Comparison of ENCODE assay signal across 1 cellular context in the genomic region with DNA sequence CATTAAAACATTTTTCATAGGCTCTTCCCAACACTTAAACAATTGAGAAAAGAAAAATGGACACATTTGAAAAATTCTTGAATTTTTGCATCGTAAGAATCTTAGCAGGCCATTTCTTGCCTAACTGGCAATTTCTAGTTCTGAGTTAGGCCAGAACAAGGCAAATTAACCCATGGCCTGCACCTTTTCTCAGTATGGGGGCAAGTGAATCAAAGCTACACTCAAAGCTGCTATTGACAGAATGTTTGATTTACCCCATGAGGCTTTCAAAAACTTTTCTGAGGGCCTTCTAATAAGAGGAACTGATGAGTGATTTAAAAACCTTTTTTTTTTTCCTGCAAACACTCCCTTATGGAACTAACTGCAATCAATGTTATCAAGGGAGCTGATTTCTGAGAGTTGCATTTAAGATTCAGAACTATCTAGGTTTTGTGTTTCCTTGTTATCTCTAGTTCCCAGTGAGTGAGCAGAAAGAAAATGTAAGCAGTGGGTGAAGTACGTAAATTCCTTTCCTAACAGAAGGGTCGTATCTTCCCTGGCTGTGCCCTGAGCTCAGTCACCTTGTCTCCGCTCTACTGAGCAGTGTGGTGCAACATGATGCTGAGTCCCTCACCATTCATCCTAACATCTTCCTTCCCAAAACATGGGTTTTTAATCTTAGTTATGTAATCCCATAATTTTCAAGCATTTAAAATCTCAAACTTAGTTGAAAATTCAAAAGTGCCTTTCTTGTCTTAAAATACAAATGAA.
TF ChIP-seq lines count a peak whose summit lies in the region.

No MANE protein-coding gene starts in this region.

TF ChIP-seq in H1, 55 proteins besides CTCF, POLR2A, EP300 and RAD21 (continued from another document):
- TF ChIP-seq, protein P1, sequence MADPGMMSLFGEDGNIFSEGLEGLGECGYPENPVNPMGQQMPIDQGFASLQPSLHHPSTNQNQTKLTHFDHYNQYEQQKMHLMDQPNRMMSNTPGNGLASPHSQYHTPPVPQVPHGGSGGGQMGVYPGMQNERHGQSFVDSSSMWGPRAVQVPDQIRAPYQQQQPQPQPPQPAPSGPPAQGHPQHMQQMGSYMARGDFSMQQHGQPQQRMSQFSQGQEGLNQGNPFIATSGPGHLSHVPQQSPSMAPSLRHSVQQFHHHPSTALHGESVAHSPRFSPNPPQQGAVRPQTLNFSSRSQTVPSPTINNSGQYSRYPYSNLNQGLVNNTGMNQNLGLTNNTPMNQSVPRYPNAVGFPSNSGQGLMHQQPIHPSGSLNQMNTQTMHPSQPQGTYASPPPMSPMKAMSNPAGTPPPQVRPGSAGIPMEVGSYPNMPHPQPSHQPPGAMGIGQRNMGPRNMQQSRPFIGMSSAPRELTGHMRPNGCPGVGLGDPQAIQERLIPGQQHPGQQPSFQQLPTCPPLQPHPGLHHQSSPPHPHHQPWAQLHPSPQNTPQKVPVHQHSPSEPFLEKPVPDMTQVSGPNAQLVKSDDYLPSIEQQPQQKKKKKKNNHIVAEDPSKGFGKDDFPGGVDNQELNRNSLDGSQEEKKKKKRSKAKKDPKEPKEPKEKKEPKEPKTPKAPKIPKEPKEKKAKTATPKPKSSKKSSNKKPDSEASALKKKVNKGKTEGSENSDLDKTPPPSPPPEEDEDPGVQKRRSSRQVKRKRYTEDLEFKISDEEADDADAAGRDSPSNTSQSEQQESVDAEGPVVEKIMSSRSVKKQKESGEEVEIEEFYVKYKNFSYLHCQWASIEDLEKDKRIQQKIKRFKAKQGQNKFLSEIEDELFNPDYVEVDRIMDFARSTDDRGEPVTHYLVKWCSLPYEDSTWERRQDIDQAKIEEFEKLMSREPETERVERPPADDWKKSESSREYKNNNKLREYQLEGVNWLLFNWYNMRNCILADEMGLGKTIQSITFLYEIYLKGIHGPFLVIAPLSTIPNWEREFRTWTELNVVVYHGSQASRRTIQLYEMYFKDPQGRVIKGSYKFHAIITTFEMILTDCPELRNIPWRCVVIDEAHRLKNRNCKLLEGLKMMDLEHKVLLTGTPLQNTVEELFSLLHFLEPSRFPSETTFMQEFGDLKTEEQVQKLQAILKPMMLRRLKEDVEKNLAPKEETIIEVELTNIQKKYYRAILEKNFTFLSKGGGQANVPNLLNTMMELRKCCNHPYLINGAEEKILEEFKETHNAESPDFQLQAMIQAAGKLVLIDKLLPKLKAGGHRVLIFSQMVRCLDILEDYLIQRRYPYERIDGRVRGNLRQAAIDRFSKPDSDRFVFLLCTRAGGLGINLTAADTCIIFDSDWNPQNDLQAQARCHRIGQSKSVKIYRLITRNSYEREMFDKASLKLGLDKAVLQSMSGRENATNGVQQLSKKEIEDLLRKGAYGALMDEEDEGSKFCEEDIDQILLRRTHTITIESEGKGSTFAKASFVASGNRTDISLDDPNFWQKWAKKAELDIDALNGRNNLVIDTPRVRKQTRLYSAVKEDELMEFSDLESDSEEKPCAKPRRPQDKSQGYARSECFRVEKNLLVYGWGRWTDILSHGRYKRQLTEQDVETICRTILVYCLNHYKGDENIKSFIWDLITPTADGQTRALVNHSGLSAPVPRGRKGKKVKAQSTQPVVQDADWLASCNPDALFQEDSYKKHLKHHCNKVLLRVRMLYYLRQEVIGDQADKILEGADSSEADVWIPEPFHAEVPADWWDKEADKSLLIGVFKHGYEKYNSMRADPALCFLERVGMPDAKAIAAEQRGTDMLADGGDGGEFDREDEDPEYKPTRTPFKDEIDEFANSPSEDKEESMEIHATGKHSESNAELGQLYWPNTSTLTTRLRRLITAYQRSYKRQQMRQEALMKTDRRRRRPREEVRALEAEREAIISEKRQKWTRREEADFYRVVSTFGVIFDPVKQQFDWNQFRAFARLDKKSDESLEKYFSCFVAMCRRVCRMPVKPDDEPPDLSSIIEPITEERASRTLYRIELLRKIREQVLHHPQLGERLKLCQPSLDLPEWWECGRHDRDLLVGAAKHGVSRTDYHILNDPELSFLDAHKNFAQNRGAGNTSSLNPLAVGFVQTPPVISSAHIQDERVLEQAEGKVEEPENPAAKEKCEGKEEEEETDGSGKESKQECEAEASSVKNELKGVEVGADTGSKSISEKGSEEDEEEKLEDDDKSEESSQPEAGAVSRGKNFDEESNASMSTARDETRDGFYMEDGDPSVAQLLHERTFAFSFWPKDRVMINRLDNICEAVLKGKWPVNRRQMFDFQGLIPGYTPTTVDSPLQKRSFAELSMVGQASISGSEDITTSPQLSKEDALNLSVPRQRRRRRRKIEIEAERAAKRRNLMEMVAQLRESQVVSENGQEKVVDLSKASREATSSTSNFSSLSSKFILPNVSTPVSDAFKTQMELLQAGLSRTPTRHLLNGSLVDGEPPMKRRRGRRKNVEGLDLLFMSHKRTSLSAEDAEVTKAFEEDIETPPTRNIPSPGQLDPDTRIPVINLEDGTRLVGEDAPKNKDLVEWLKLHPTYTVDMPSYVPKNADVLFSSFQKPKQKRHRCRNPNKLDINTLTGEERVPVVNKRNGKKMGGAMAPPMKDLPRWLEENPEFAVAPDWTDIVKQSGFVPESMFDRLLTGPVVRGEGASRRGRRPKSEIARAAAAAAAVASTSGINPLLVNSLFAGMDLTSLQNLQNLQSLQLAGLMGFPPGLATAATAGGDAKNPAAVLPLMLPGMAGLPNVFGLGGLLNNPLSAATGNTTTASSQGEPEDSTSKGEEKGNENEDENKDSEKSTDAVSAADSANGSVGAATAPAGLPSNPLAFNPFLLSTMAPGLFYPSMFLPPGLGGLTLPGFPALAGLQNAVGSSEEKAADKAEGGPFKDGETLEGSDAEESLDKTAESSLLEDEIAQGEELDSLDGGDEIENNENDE (IDR thresholded peaks at IDR 0.05; ENCODE audit: insufficient replicate concordance, low read length) = no peak
- TF ChIP-seq POU5F1 (IDR thresholded peaks at IDR 0.05; ENCODE audit: low read depth, low read length) = no peak
- TF ChIP-seq SIN3A (conservative IDR thresholded peaks at IDR 0.05 in 1 of 2, IDR thresholded peaks at IDR 0.05 in 1 of 2; ENCODE audit: low read depth in 1 of 2, low read length in 2 of 2) = no peak
- no peak for TF ChIP-seq SP4 (IDR thresholded peaks at IDR 0.05; ENCODE audit: low read length)
- TF ChIP-seq, protein P2, sequence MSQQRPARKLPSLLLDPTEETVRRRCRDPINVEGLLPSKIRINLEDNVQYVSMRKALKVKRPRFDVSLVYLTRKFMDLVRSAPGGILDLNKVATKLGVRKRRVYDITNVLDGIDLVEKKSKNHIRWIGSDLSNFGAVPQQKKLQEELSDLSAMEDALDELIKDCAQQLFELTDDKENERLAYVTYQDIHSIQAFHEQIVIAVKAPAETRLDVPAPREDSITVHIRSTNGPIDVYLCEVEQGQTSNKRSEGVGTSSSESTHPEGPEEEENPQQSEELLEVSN (IDR thresholded peaks at IDR 0.05) = no peak
- no peak for TF ChIP-seq RNF2 (IDR thresholded peaks at IDR 0.05; ENCODE audit: borderline replicate concordance, low read depth, low read length, missing control alignments, poor library complexity, severe bottlenecking)
- TF ChIP-seq TBP (IDR thresholded peaks at IDR 0.05; ENCODE audit: low read depth, low read length) = no peak
- no peak for TF ChIP-seq JUND (IDR thresholded peaks at IDR 0.05; ENCODE audit: low read length)
- TF ChIP-seq NRF1 (IDR thresholded peaks at IDR 0.05; ENCODE audit: low read depth, low read length) = no peak
TF ChIP-seq in H1: peak in this region for 0.
